In the genomic region with DNA sequence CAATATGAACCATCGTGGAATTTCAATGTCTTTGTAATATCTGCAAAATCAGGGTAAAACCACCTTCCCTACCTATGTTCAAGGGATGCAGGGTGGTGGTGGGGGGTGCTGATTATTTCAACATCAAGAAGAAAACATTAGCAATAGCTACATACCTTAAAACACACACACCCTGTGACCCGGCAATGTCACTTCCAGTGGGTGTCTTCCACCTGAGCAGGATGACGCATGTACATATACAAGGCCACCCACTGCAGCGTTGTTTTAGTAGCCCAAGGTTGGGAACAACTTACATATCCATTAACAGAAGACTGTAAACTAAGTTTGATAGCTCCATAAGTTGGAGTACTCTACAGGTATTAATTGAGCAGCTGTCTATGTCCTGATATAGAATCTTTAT, we compare ENCODE assay signal across 29 cellular contexts.
"Had no signal": no experiment of that assay in that cellular context is flagged by ENCODE, and none has a peak within 500 bp of the region (broad histone marks: within the 10 kb centered on the region; RNA-seq: fewer than 3 reads in every experiment).

No MANE protein-coding gene starts in this region.

- H3K9me3 Mint-ChIP-seq: immature natural killer cell had no signal

- H3K27ac Mint-ChIP-seq: immature natural killer cell, nephron progenitor cell, type B pancreatic cell had no signal

- H3K4me2 ChIP-seq: smooth muscle cell had no signal

- H3K36me3 Mint-ChIP-seq: immature natural killer cell, type B pancreatic cell had no signal

- H3K27ac ChIP-seq: coronary artery, esophagus squamous epithelium, lower lobe of right lung, prostate gland, right atrium auricular region, testis, tibial artery had no signal

- H3K27me3 ChIP-seq: right atrium auricular region, testis, tibial artery had no signal

- ATAC-seq: left ventricle myocardium superior; lower lobe of right lung; naive thymus-derived CD8-positive, alpha-beta T cell; sciatic nerve had no signal

- H3K36me3 ChIP-seq: esophagus squamous epithelium, lower lobe of right lung, prostate gland, right atrium auricular region, tibial artery had no signal

- H3K27me3 Mint-ChIP-seq: naive thymus-derived CD8-positive, alpha-beta T cell had no signal

- H3K4me3 Mint-ChIP-seq: immature natural killer cell; naive thymus-derived CD8-positive, alpha-beta T cell; nephron progenitor cell; type B pancreatic cell had no signal

- FAIRE-seq: endothelial cell of umbilical vein, frontal cortex had no signal

- H3K4me1 Mint-ChIP-seq: immature natural killer cell had no signal

- H3K9me3 ChIP-seq: lower lobe of right lung, prostate gland, right atrium auricular region, testis, tibial artery had no signal

- H3K4me1 ChIP-seq: lower lobe of right lung, prostate gland, right atrium auricular region, testis, tibial artery had no signal

- DNase-seq: dermis blood vessel endothelial cell; effector memory CD4-positive, alpha-beta T cell; esophagus squamous epithelium; hypothalamus; immature natural killer cell; islet precursor cell; left ventricle myocardium superior; lower lobe of right lung; mesendoderm; midbrain; naive thymus-derived CD8-positive, alpha-beta T cell; nephron progenitor cell; nucleus accumbens; stimulated activated CD4-positive, alpha-beta T cell treated with anti-CD3 and anti-CD28 coated beads, Interleukin-12 subunit alpha, Interleukin-12 subunit beta, amount 100 ng/mL, for 4 hours; stimulated activated CD4-positive, alpha-beta T cell treated with anti-CD3 and anti-CD28 coated beads, Interleukin-1b, Interleukin-23, amount 100 ng/mL, for 48 hours; stimulated activated CD4-positive, alpha-beta T cell treated with anti-CD3 and anti-CD28 coated beads, Interleukin-4, amount 100 ng/mL, for 1 hour; stimulated activated CD8-positive, alpha-beta memory T cell treated with anti-CD3 and anti-CD28 coated beads, Interleukin-4, amount 100 ng/mL, for 48 hours; stimulated activated naive CD4-positive, alpha-beta T cell; substantia nigra; testis; tibial artery had no signal

- H3K4me3 ChIP-seq: coronary artery, esophagus squamous epithelium, lower lobe of right lung, prostate gland, right atrium auricular region, smooth muscle cell, testis, tibial artery had no signal
